In genomic region chr15:68794307-68794706, GRCh38 we compare ENCODE assay signal across 13 cellular contexts. TPM values are rescaled to one million over a fixed set of nuclear protein-coding genes. Genes with fewer than 3 reads are reported as not detected.
DNase-seq lines count a peak whose midpoint lies in the region; FAIRE-seq and TF ChIP-seq lines count a peak whose summit lies in the region.
"Had no signal": no experiment of that assay in that cellular context is flagged by ENCODE, and none has a peak within 500 bp of the region (broad histone marks: within the 10 kb centered on the region; RNA-seq: fewer than 3 reads in every experiment).

No MANE protein-coding gene starts in this region.

- no peak for TF ChIP-seq POLR2A in GM12891 (IDR thresholded peaks at IDR 0.05; ENCODE audit: low read depth, low read length)

- H3K4me1 Mint-ChIP-seq in CD8-positive, alpha-beta memory T cell, result peaks cover 91 to 99% (median 98%) of the 10 kb centered on the region in 3 donors

- peaks cover 98% of the 10 kb centered on the region for H3K4me1 ChIP-seq in CD8-positive, alpha-beta memory T cell (ENCODE audit: insufficient read depth, low read length)
- peaks cover 47% of the 10 kb centered on the region for H3K4me1 ChIP-seq in hepatocyte (ENCODE audit: insufficient read depth)
- H3K4me1 ChIP-seq in rectal smooth muscle tissue (ENCODE audit: control insufficient read depth, insufficient read depth, low read length), result peaks cover 24% of the 10 kb centered on the region

- H3K9ac ChIP-seq in rectal smooth muscle tissue (ENCODE audit: low read length), result no peak overlapping the region

- H3K9me2 ChIP-seq in hepatocyte (replicated peaks; ENCODE audit: insufficient read depth), result no peaks in the 10 kb centered on the region

- no peaks in the 10 kb centered on the region for H3K9me3 ChIP-seq in CD8-positive, alpha-beta memory T cell (ENCODE audit: low read length)
- no peaks in the 10 kb centered on the region for H3K9me3 ChIP-seq in WERI-Rb-1 (ENCODE audit: severe bottlenecking)
- H3K9me3 ChIP-seq in hepatocyte (ENCODE audit: low read depth), result no peaks in the 10 kb centered on the region

- POLR2A ChIA-PET in CD8-positive, alpha-beta memory T cell (lab: Charles Lee), result interaction anchor here (3.8 kb wide), 1 partner anchor 24 kb away, joined by 26 read pairs; no protein-coding TSS in a partner anchor

- peaks cover 97% of the 10 kb centered on the region for H3K79me2 ChIP-seq in hepatocyte

- CTCF ChIA-PET in CD8-positive, alpha-beta memory T cell (lab: Charles Lee), result interaction anchor here (1.1 to 3.1 kb wide), 5 partner anchors 10 to 120 kb away, joined by 3 to 15 read pairs (median 10); no protein-coding TSS in a partner anchor

- H3K27ac ChIP-seq in CD8-positive, alpha-beta memory T cell (ENCODE audit: low read depth, low read length), result no peak overlapping the region
- H3K27ac ChIP-seq in WERI-Rb-1, result peak overlapping the region; percentile 81; the same call in 1 of the 2 replicates
- peak overlapping the region; percentile 87 for H3K27ac ChIP-seq in hepatocyte
- peak overlapping the region; percentile 15 for H3K27ac ChIP-seq in rectal smooth muscle tissue (ENCODE audit: low read depth, low read length)

- no peak overlapping the region for H3K4me3 ChIP-seq in CD8-positive, alpha-beta memory T cell (ENCODE audit: low read length)
- H3K4me3 ChIP-seq in WERI-Rb-1 (ENCODE audit: low read depth, low read length), result no peak overlapping the region
- no peak overlapping the region for H3K4me3 ChIP-seq in hepatocyte
- no peak overlapping the region for H3K4me3 ChIP-seq in rectal smooth muscle tissue (ENCODE audit: low read length)

- H3K4me3 Mint-ChIP-seq in CD8-positive, alpha-beta memory T cell, result peak overlapping the region in 3 of 7 donors; percentile 65 to 76 (median 66)

- H4K20me1 ChIP-seq in hepatocyte (ENCODE audit: insufficient read depth, poor library complexity, severe bottlenecking), result peaks cover 71% of the 10 kb centered on the region

- TF ChIP-seq CTCF in WERI-Rb-1 (IDR thresholded peaks at IDR 0.05; ENCODE audit: low read depth, low read length) (no peak), hepatocyte (IDR thresholded peaks at IDR 0.05; ENCODE audit: poor library complexity) (no peak)

- peaks cover 0 to 21% (median 3%) of the 10 kb centered on the region in 3 donors for H3K36me3 Mint-ChIP-seq in CD8-positive, alpha-beta memory T cell

- no peaks in the 10 kb centered on the region for H3K9me3 Mint-ChIP-seq in CD8-positive, alpha-beta memory T cell

- no peak for DNase-seq in CD8-positive, alpha-beta memory T cell
- DNase-seq in WERI-Rb-1 (no peak), hepatocyte (ENCODE audit: low spot score) (no peak), NCI-H774 (lab: John Stamatoyannopoulos, UW) (no peak), AG08396 (ENCODE audit: low spot score) (no peak), GM12891 (ENCODE audit: insufficient read length, low spot score) (no peak), iPS-NIHi7 (ENCODE audit: extremely low spot score) (no peak)
- DNase-seq: activated T-cell treated with anti-CD3 and anti-CD28 coated beads for 4 hours; effector CD8-positive, alpha-beta T cell; islet precursor cell; Karpas-422; NCI-H2227 treated with DMSO at 0.1 percent for 48 hours had no signal

- peak overlapping the region; percentile 68 for H3K4me2 ChIP-seq in hepatocyte

- no peak overlapping the region for H2AFZ ChIP-seq in hepatocyte

- H3K27me3 ChIP-seq in CD8-positive, alpha-beta memory T cell (ENCODE audit: insufficient read depth, low read length, poor library complexity, severe bottlenecking), result no peaks in the 10 kb centered on the region
- H3K27me3 ChIP-seq in WERI-Rb-1 (ENCODE audit: insufficient read depth, low read depth, severe bottlenecking) (no peaks in the 10 kb centered on the region), hepatocyte (no peaks in the 10 kb centered on the region), rectal smooth muscle tissue (ENCODE audit: control insufficient read depth, insufficient read depth, low read length) (no peaks in the 10 kb centered on the region)

- H3K27me3 Mint-ChIP-seq in CD8-positive, alpha-beta memory T cell, result no peaks in the 10 kb centered on the region

- peaks cover 9% of the 10 kb centered on the region for H3K36me3 ChIP-seq in CD8-positive, alpha-beta memory T cell (ENCODE audit: insufficient read depth, low read length)
- H3K36me3 ChIP-seq in WERI-Rb-1 (peaks cover 46% of the 10 kb centered on the region), hepatocyte (replicated peaks; ENCODE audit: insufficient read depth, low read depth) (no peaks in the 10 kb centered on the region), rectal smooth muscle tissue (ENCODE audit: control insufficient read depth, insufficient read depth, low read length) (no peaks in the 10 kb centered on the region)

- WGBS in hepatocyte (ENCODE audit: low lambda C conversion rate, missing lambda C conversion rate), result 83% methylated on average over 4 of the region's 4 CpGs

- FAIRE-seq in GM12891 (lab: Jason Lieb, UNC), result no peak

- peak overlapping the region; percentile 6 to 88 (median 84) for H3K27ac Mint-ChIP-seq in CD8-positive, alpha-beta memory T cell

TF ChIP-seq in GM12891, 5 proteins besides CTCF, POLR2A, EP300 and RAD21:
- TF ChIP-seq POLR2AphosphoS5 (IDR thresholded peaks at IDR 0.05; ENCODE audit: low read depth, low read length) (no peak), PAX5 (IDR thresholded peaks at IDR 0.05; ENCODE audit: insufficient read depth, low read length, severe bottlenecking) (no peak), TAF1 (IDR thresholded peaks at IDR 0.05; ENCODE audit: low read depth, low read length) (no peak)

RNA-seq across cellular contexts. Expression of gene ANP32A, which starts 26.4 kb away (rescaled TPM):
- total RNA-seq in CD8-positive, alpha-beta memory T cell, result 100 to 1,000 TPM; 233 to 237 TPM
- polyA plus RNA-seq in CD8-positive, alpha-beta memory T cell, result 94.6 TPM
- total RNA-seq in hepatocyte, result 59.4 and 81.8 TPM in 2 replicates
- 114 and 120 TPM in 2 replicates for polyA plus RNA-seq in hepatocyte
- polyA plus RNA-seq in GM12891 (2012; ENCODE audit: low read depth, missing spikeins), result 229 TPM
